9 cellular contexts compared by ENCODE assay signal in genomic region chr2:106885981-106886915, GRCh38. TPM values are rescaled to one million over a fixed set of nuclear protein-coding genes. Genes with fewer than 3 reads are reported as not detected.
DNase-seq lines count a peak whose midpoint lies in the region; ATAC-seq and TF ChIP-seq lines count a peak whose summit lies in the region.
"Had no signal": no experiment of that assay in that cellular context is flagged by ENCODE, and none has a peak within 500 bp of the region (broad histone marks: within the 10 kb centered on the region; RNA-seq: fewer than 3 reads in every experiment).

ST6GAL2 (minus strand) TSS chr2:106886167; CDS start chr2:106843977, 42,190 bp downstream.

- WGBS in hepatocyte (ENCODE audit: low lambda C conversion rate, missing lambda C conversion rate) = 3% methylated on average over 78 of the region's 118 CpGs

- H3K4me3 Mint-ChIP-seq in activated B cell treated with CpG ODN at 0.5 μM for 24 hours = peak within 1 kb of the TSS; percentile 19

- H3K4me1 Mint-ChIP-seq in activated B cell treated with CpG ODN at 0.5 μM for 24 hours = no peaks in the 10 kb centered on the region

- peak within 1 kb of the TSS; percentile 63 for H3K27ac ChIP-seq in hepatocyte
- H3K27ac ChIP-seq in gastrocnemius medialis = no peak within 1 kb of the TSS

- H3K36me3 ChIP-seq in H7 (replicated peaks; ENCODE audit: control insufficient read depth, insufficient read depth, low read length) (no peaks in the 10 kb centered on the region), hepatocyte (replicated peaks; ENCODE audit: insufficient read depth, low read depth) (no peaks in the 10 kb centered on the region), gastrocnemius medialis (no peaks in the 10 kb centered on the region)

- H3K4me1 ChIP-seq in hepatocyte (ENCODE audit: insufficient read depth) (peaks cover 5% of the 10 kb centered on the region), gastrocnemius medialis (peaks cover 7% of the 10 kb centered on the region in 2 donors)

- no peak for TF ChIP-seq CTCF in activated B cell treated with CpG ODN at 0.5 μM for 24 hours (IDR thresholded peaks at IDR 0.05)
- TF ChIP-seq CTCF in hepatocyte (IDR thresholded peaks at IDR 0.05; ENCODE audit: poor library complexity) = no peak
- TF ChIP-seq CTCF in gastrocnemius medialis (IDR thresholded peaks at IDR 0.05 in 4 of 5, conservative IDR thresholded peaks at IDR 0.05 in 1 of 5) = no peak

- H3K4me2 ChIP-seq in hepatocyte = peak within 1 kb of the TSS; percentile 95

- H3K36me3 Mint-ChIP-seq in activated B cell treated with CpG ODN at 0.5 μM for 24 hours (ENCODE audit: low read depth) = no peaks in the 10 kb centered on the region

- H4K20me1 ChIP-seq in hepatocyte (ENCODE audit: insufficient read depth, poor library complexity, severe bottlenecking) = no peaks in the 10 kb centered on the region

- intact Hi-C loops in activated B cell treated with CpG ODN at 0.5 μM for 24 hours (cut with micrococcal nuclease) = no loop called here
- intact Hi-C loops in gastrocnemius medialis (cut with DNase I; ENCODE audit: low total_unique reads) = no loop called here

- H3K9me3 ChIP-seq in hepatocyte (ENCODE audit: low read depth) (no peaks in the 10 kb centered on the region), gastrocnemius medialis (no peaks in the 10 kb centered on the region)

- DNase-seq in H7 (peak; percentile 82), activated B cell treated with CpG ODN at 0.5 μM for 24 hours (no peak), hepatocyte (ENCODE audit: low spot score) (peak; percentile 48), gastrocnemius medialis (no peak), KG1 (lab: John Stamatoyannopoulos, UW) (no peak), SW 1271 (lab: John Stamatoyannopoulos, UW) (no peak), SKM-1 treated with dmso at 0.1 percent for 144 hours (lab: John Stamatoyannopoulos, UW; ENCODE audit: unreplicated experiment) (no peak)

- in situ Hi-C loops in gastrocnemius medialis (cut with MboI; ENCODE audit: low sequenced_read_pairs in 4 of 4) = no loop called here

- POLR2A ChIA-PET in activated B cell treated with CpG ODN at 0.5 μM for 24 hours (lab: Charles Lee) = no interaction called here

- H3K27me3 Mint-ChIP-seq in activated B cell treated with CpG ODN at 0.5 μM for 24 hours = peaks cover 22% of the 10 kb centered on the region

- peaks cover 26% of the 10 kb centered on the region for H3K27me3 ChIP-seq in H7 (ENCODE audit: control insufficient read depth, insufficient read depth, low read length)
- H3K27me3 ChIP-seq in hepatocyte = peaks cover 61% of the 10 kb centered on the region
- H3K27me3 ChIP-seq in gastrocnemius medialis = peaks cover 19 to 32% (median 26%) of the 10 kb centered on the region in 3 donors

- no peaks in the 10 kb centered on the region for H3K9me3 Mint-ChIP-seq in activated B cell treated with CpG ODN at 0.5 μM for 24 hours

- no peak for ATAC-seq in activated B cell treated with CpG ODN at 0.5 μM for 24 hours (ENCODE audit: low read depth)
- ATAC-seq in gastrocnemius medialis = no peak
- no peak for ATAC-seq in GM21423 (IDR thresholded peaks at IDR 0.05; ENCODE audit: unreplicated experiment)
- ATAC-seq: K562 had no signal

- H2AFZ ChIP-seq in hepatocyte = peak within 1 kb of the TSS; percentile 78

- H3K4me3 ChIP-seq in H7 (ENCODE audit: insufficient read depth, low read depth, low read length) (peak within 1 kb of the TSS; percentile 69), hepatocyte (peak within 1 kb of the TSS; percentile 83), gastrocnemius medialis (peak within 1 kb of the TSS; percentile 23 to 43 (median 34))
- H3K4me3 ChIP-seq: K562 had no signal

- no peak for TF ChIP-seq POLR2A in gastrocnemius medialis (IDR thresholded peaks at IDR 0.05)

- no peaks in the 10 kb centered on the region for H3K9me2 ChIP-seq in hepatocyte (replicated peaks; ENCODE audit: insufficient read depth)

- H3K27ac Mint-ChIP-seq in activated B cell treated with CpG ODN at 0.5 μM for 24 hours = no peak within 1 kb of the TSS

- CTCF ChIA-PET in activated B cell treated with CpG ODN at 0.5 μM for 24 hours (lab: Charles Lee) = no interaction called here

- no peaks in the 10 kb centered on the region for H3K79me2 ChIP-seq in hepatocyte

RNA-seq across cellular contexts. Expression of gene ST6GAL2, which starts in this region (rescaled TPM):
- total RNA-seq in H7 (2014; rRNA removed; shearing (Covaris generic)) = 13.1 and 14.3 TPM in 2 replicates
- total RNA-seq in activated B cell treated with CpG ODN at 0.5 μM for 24 hours (not detected in 2 replicates), hepatocyte (5.9 and 14.4 TPM in 2 replicates), gastrocnemius medialis (not detected)
- 3.0 and 3.2 TPM in 2 replicates for polyA plus RNA-seq in hepatocyte
- total RNA-seq: K562 had no signal
- polyA plus RNA-seq: K562 had no signal

Comparison
In these comparisons a context has a peak if more than half of its experiments do, and no peak if none do; other contexts are left out.
1. DNase-seq: peak in H7 (single experiment) and hepatocyte (single experiment); none in activated B cell treated with CpG ODN at 0.5 μM for 24 hours (single experiment), gastrocnemius medialis (0 of 2), KG1 (single experiment), SW 1271 (0 of 2) and SKM-1 treated with dmso at 0.1 percent for 144 hours (single experiment).
2. Peak in every context shown above with its lines, with median percentiles within 50 percentile points of each other: H3K4me3 ChIP-seq.